Comparison of ENCODE assay signal across 1 cellular context in the genomic region with DNA sequence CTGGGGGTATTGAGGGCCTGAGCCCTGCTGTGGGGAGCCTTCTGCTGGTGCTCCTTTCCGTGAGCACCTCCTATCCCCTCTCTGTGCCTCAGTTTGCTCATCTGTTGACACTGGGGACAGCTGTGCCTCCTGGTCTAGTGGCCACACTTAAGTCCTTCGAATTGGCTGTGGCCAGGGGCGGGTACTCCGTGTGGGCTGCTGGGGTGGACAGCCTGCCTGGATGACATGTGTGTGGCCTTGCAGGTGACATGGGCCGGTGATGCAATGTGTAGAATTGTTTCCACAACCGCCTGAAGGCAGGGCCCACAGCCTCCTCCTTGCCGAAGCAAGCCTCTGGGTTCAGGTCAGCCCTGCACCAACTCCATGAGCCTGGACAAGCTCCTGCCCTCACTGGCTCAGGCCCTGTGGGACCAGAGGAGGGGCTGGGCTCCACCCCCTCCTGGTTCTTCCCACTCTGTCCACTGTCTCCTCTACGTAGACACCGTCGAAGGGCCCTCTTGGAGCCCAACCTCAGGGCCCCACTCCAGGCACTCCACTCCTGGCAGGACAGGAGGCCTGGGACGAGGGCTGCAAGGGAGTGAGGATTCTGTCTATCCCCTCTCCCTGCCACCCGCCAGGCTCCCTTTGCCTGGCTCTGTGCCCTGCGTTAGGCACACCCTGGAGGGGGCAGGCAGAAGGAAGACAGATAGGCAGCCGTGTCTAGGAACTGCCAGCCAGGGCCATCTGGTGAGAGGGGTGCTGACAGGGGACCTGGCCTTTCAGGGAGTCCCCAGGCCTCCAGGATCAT.
A peak's percentile ranks its signal among the peaks of the same experiment; 100 is the strongest.
TF ChIP-seq lines count a peak whose summit lies in the region.

No MANE protein-coding gene starts in this region.

TF ChIP-seq in HepG2, 621 proteins besides CTCF, POLR2A, EP300 and RAD21 (continued from another document and continues in another):
- TF ChIP-seq, protein P1, sequence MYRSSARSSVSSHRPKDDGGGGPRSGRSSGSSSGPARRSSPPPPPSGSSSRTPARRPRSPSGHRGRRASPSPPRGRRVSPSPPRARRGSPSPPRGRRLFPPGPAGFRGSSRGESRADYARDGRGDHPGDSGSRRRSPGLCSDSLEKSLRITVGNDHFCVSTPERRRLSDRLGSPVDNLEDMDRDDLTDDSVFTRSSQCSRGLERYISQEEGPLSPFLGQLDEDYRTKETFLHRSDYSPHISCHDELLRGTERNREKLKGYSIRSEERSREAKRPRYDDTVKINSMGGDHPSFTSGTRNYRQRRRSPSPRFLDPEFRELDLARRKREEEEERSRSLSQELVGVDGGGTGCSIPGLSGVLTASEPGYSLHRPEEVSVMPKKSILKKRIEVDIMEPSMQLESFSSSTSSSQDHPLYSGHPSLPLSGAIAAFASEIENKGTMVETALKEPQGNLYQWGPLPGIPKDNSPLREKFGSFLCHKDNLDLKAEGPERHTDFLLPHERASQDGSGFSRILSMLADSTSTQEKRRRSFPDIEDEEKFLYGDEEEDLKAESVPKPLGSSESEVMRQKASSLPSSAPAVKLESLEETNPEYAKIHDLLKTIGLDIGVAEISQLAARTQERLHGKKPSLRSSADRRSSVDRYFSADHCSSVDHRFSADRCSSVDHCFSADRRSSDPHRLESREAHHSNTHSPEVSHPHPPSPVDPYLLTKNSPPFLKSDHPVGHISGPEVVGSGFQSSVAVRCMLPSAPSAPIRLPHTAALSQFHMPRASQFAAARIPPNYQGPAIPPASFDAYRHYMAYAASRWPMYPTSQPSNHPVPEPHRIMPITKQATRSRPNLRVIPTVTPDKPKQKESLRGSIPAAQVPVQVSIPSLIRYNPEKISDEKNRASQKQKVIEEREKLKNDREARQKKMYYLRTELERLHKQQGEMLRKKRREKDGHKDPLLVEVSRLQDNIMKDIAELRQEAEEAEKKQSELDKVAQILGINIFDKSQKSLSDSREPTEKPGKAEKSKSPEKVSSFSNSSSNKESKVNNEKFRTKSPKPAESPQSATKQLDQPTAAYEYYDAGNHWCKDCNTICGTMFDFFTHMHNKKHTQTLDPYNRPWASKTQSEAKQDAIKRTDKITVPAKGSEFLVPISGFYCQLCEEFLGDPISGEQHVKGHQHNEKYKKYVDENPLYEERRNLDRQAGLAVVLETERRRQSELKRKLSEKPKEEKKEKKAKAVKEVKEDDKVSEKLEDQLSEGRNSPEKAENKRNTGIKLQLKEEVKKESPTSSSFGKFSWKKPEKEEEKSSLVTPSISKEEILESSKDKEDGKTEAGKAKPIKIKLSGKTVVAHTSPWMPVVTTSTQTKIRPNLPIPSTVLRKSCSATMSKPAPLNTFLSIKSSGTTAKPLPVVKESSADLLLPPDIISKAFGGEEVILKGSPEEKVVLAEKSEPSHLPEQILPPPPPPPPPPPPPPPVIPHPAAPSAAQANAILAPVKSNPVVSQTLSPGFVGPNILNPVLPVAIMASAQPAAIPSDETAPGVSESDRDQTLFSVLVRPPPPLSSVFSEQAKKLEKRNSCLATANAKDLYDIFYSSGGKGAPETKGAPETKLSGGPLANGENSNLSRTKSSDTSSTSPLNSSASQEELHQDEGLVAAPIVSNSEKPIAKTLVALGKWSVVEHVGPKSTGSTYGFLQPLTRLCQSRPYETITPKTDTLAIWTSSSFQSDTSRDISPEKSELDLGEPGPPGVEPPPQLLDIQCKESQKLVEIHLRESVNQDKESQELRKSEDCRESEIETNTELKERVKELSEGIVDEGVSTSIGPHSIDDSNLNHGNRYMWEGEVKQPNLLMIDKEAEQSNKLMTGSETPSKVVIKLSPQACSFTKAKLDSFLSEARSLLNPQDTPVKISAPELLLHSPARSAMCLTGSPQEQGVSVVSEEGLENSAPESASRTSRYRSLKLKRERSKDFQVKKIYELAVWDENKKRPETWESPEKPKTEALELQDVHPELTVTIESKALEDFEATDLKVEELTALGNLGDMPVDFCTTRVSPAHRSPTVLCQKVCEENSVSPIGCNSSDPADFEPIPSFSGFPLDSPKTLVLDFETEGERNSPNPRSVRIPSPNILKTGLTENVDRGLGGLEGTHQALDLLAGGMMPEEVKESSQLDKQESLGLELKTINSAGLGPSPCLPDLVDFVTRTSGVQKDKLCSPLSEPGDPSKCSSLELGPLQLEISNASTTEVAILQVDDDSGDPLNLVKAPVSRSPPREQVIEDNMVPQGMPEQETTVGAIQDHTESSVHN (CRISPR knock-in tag; IDR thresholded peaks at IDR 0.05) = peak; percentile 73; the same call in 1 of the 2 replicates
- peak; percentile 63; the same call in 1 of the 2 replicates for TF ChIP-seq ZBTB20 (CRISPR knock-in tag; IDR thresholded peaks at IDR 0.05; ENCODE audit: borderline replicate concordance, low read depth)
- peak; percentile 70 for TF ChIP-seq TFDP1 (CRISPR knock-in tag; IDR thresholded peaks at IDR 0.05; ENCODE audit: borderline replicate concordance)
- TF ChIP-seq MYC (CRISPR knock-in tag; IDR thresholded peaks at IDR 0.05; ENCODE audit: borderline replicate concordance) = peak; percentile 84; the same call in 1 of the 2 replicates
- peak; percentile 74; the same call in 1 of the 2 replicates for TF ChIP-seq ZBTB42 (CRISPR knock-in tag; IDR thresholded peaks at IDR 0.05)
- TF ChIP-seq ZNF296 (CRISPR knock-in tag; conservative IDR thresholded peaks at IDR 0.05) = peak; percentile 90; the same call in 1 of the 2 replicates
- TF ChIP-seq HNRNPLL (IDR thresholded peaks at IDR 0.05; ENCODE audit: low read depth, low read length, poor library complexity, severe bottlenecking) = no peak
- TF ChIP-seq BCL6 (CRISPR knock-in tag; IDR thresholded peaks at IDR 0.05) = peak; percentile 24; the same call in 1 of the 2 replicates
- peak; percentile 76 for TF ChIP-seq JUND (CRISPR knock-in tag; IDR thresholded peaks at IDR 0.05)
- TF ChIP-seq NR2F6 (IDR thresholded peaks at IDR 0.05) = no peak
- TF ChIP-seq NR2F6 (CRISPR knock-in tag; IDR thresholded peaks at IDR 0.05) = peak; percentile 39; the same call in 1 of the 2 replicates
- TF ChIP-seq ZNF331 (CRISPR knock-in tag; IDR thresholded peaks at IDR 0.05) = peak; percentile 81
- no peak for TF ChIP-seq TMF1 (CRISPR knock-in tag; IDR thresholded peaks at IDR 0.05; ENCODE audit: low read depth)
- TF ChIP-seq ETV6 (CRISPR knock-in tag; conservative IDR thresholded peaks at IDR 0.05) = peak; percentile 62; the same call in 1 of the 2 replicates
- TF ChIP-seq, protein P2, sequence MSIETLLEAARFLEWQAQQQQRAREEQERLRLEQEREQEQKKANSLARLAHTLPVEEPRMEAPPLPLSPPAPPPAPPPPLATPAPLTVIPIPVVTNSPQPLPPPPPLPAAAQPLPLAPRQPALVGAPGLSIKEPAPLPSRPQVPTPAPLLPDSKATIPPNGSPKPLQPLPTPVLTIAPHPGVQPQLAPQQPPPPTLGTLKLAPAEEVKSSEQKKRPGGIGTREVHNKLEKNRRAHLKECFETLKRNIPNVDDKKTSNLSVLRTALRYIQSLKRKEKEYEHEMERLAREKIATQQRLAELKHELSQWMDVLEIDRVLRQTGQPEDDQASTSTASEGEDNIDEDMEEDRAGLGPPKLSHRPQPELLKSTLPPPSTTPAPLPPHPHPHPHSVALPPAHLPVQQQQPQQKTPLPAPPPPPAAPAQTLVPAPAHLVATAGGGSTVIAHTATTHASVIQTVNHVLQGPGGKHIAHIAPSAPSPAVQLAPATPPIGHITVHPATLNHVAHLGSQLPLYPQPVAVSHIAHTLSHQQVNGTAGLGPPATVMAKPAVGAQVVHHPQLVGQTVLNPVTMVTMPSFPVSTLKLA (IDR thresholded peaks at IDR 0.05) = peak; percentile 31; the same call in 1 of the 2 replicates
- TF ChIP-seq KMT2B (CRISPR knock-in tag; IDR thresholded peaks at IDR 0.05) = peak; percentile 41; the same call in 1 of the 2 replicates
- TF ChIP-seq RBFOX2 (IDR thresholded peaks at IDR 0.05; ENCODE audit: low read depth, low read length) = peak; percentile 27; the same call in 1 of the 2 replicates
- TF ChIP-seq KAT7 (CRISPR knock-in tag; IDR thresholded peaks at IDR 0.05; ENCODE audit: borderline replicate concordance) = 0 out of 2 replicates have a peak, but pooled peaks have one; percentile 5
- peak; percentile 87; the same call in 1 of the 2 replicates for TF ChIP-seq ZSCAN9 (CRISPR knock-in tag; IDR thresholded peaks at IDR 0.05; ENCODE audit: borderline replicate concordance)
- TF ChIP-seq FOSL2 (CRISPR knock-in tag; IDR thresholded peaks at IDR 0.05) = peak; percentile 64; the same call in 1 of the 2 replicates
- TF ChIP-seq ZNF333 (CRISPR knock-in tag; IDR thresholded peaks at IDR 0.05; ENCODE audit: borderline replicate concordance) = no peak
- TF ChIP-seq ZNF614 (CRISPR knock-in tag; IDR thresholded peaks at IDR 0.05; ENCODE audit: borderline replicate concordance) = peak; percentile 68; the same call in 1 of the 2 replicates
- TF ChIP-seq FOXA3 (CRISPR knock-in tag; IDR thresholded peaks at IDR 0.05) = peak; percentile 52
- peak; percentile 75; the same call in 1 of the 2 replicates for TF ChIP-seq ZNF746 (CRISPR knock-in tag; IDR thresholded peaks at IDR 0.05)
- TF ChIP-seq, protein P3, sequence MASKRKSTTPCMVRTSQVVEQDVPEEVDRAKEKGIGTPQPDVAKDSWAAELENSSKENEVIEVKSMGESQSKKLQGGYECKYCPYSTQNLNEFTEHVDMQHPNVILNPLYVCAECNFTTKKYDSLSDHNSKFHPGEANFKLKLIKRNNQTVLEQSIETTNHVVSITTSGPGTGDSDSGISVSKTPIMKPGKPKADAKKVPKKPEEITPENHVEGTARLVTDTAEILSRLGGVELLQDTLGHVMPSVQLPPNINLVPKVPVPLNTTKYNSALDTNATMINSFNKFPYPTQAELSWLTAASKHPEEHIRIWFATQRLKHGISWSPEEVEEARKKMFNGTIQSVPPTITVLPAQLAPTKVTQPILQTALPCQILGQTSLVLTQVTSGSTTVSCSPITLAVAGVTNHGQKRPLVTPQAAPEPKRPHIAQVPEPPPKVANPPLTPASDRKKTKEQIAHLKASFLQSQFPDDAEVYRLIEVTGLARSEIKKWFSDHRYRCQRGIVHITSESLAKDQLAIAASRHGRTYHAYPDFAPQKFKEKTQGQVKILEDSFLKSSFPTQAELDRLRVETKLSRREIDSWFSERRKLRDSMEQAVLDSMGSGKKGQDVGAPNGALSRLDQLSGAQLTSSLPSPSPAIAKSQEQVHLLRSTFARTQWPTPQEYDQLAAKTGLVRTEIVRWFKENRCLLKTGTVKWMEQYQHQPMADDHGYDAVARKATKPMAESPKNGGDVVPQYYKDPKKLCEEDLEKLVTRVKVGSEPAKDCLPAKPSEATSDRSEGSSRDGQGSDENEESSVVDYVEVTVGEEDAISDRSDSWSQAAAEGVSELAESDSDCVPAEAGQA (IDR thresholded peaks at IDR 0.05; ENCODE audit: low read depth) = no peak
- TF ChIP-seq, protein P3 (CRISPR knock-in tag; IDR thresholded peaks at IDR 0.05; ENCODE audit: borderline replicate concordance) = no peak
- TF ChIP-seq NR3C1 (CRISPR knock-in tag; IDR thresholded peaks at IDR 0.05) = no peak
- 0 out of 2 replicates have a peak, but pooled peaks have one; percentile 52 for TF ChIP-seq ZNF768 (CRISPR knock-in tag; IDR thresholded peaks at IDR 0.05)
- TF ChIP-seq ZSCAN29 (CRISPR knock-in tag; conservative IDR thresholded peaks at IDR 0.05) = no peak
- 0 out of 2 replicates have a peak, but pooled peaks have one; percentile 17 for TF ChIP-seq GATAD1 (CRISPR knock-in tag; IDR thresholded peaks at IDR 0.05)
- TF ChIP-seq, protein P4, sequence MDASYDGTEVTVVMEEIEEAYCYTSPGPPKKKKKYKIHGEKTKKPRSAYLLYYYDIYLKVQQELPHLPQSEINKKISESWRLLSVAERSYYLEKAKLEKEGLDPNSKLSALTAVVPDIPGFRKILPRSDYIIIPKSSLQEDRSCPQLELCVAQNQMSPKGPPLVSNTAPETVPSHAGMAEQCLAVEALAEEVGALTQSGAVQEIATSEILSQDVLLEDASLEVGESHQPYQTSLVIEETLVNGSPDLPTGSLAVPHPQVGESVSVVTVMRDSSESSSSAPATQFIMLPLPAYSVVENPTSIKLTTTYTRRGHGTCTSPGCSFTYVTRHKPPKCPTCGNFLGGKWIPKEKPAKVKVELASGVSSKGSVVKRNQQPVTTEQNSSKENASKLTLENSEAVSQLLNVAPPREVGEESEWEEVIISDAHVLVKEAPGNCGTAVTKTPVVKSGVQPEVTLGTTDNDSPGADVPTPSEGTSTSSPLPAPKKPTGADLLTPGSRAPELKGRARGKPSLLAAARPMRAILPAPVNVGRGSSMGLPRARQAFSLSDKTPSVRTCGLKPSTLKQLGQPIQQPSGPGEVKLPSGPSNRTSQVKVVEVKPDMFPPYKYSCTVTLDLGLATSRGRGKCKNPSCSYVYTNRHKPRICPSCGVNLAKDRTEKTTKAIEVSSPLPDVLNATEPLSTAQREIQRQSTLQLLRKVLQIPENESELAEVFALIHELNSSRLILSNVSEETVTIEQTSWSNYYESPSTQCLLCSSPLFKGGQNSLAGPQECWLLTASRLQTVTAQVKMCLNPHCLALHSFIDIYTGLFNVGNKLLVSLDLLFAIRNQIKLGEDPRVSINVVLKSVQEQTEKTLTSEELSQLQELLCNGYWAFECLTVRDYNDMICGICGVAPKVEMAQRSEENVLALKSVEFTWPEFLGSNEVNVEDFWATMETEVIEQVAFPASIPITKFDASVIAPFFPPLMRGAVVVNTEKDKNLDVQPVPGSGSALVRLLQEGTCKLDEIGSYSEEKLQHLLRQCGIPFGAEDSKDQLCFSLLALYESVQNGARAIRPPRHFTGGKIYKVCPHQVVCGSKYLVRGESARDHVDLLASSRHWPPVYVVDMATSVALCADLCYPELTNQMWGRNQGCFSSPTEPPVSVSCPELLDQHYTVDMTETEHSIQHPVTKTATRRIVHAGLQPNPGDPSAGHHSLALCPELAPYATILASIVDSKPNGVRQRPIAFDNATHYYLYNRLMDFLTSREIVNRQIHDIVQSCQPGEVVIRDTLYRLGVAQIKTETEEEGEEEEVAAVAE (CRISPR knock-in tag; IDR thresholded peaks at IDR 0.05; ENCODE audit: borderline replicate concordance) = no peak
- no peak for TF ChIP-seq MAZ (IDR thresholded peaks at IDR 0.05; ENCODE audit: borderline replicate concordance, low read depth, low read length)
- peak; percentile 66 for TF ChIP-seq MAZ (CRISPR knock-in tag; IDR thresholded peaks at IDR 0.05; ENCODE audit: low read depth)
